In the genomic region with DNA sequence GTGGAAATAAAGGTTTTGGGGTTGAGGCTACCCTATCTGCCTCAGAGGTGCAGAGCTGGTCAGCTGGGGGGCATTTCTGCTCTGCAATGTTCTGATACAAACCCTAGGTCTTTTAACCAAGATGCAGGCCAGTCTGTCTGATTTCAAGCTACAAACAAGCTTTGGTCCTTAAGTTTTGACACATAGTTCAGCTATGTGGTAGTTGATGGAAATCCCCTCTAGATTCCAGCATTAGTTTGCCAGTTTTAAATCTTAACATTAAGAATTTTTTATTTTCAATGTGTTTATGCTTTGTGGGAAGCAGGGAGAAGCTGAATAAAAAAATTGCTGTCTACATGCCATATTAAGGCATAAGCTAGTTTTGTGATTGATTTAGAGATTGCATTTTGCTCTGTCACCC, we compare ENCODE assay signal across 17 cellular contexts.
A peak's percentile ranks its signal among the peaks of the same experiment; 100 is the strongest.
DNase-seq lines count a peak whose midpoint lies in the region; ATAC-seq and TF ChIP-seq lines count a peak whose summit lies in the region.
"Had no signal": no experiment of that assay in that cellular context is flagged by ENCODE, and none has a peak within 500 bp of the region (broad histone marks: within the 10 kb centered on the region; RNA-seq: fewer than 3 reads in every experiment).

No MANE protein-coding gene starts in this region.

- no peaks in the 10 kb centered on the region for H3K4me1 ChIP-seq in endodermal cell (ENCODE audit: control insufficient read depth, insufficient read depth, low read length)
- H3K4me1 ChIP-seq: HAP-1 had no signal

- H3K9me3 Mint-ChIP-seq in HFFc6 (peaks cover 81% of the 10 kb centered on the region), endodermal cell (no peaks in the 10 kb centered on the region)
- H3K9me3 Mint-ChIP-seq: CD14-positive monocyte; CD8-positive, alpha-beta T cell had no signal

- TF ChIP-seq CTCF in HFFc6 (IDR thresholded peaks at IDR 0.05), result no peak
- TF ChIP-seq CTCF in endodermal cell (conservative IDR thresholded peaks at IDR 0.05), result no peak

- no peak overlapping the region for H3K9ac ChIP-seq in endodermal cell (ENCODE audit: extremely low read depth, low read length, poor library complexity, severe bottlenecking)
- H3K9ac ChIP-seq: GM23248 had no signal

- no peaks in the 10 kb centered on the region for H3K9me3 ChIP-seq in endodermal cell (ENCODE audit: control insufficient read depth, low read length)
- H3K9me3 ChIP-seq: A549, HAP-1 had no signal

- H3K4me3 Mint-ChIP-seq in HFFc6, result peak overlapping the region; percentile 57; the same call in 1 of the 2 replicates
- H3K4me3 Mint-ChIP-seq in endodermal cell, result no peak overlapping the region
- H3K4me3 Mint-ChIP-seq: CD14-positive monocyte; CD8-positive, alpha-beta T cell had no signal

- no peaks in the 10 kb centered on the region for H3K36me3 ChIP-seq in endodermal cell (ENCODE audit: control insufficient read depth, insufficient read depth, low read length)
- H3K36me3 ChIP-seq: HAP-1 had no signal

- DNase-seq in HFFc6 (no peak), endodermal cell (no peak), iris pigment epithelial cell (ENCODE audit: low read depth) (peak; percentile 69), HuH-7 (ENCODE audit: low spot score) (no peak), posterior vena cava (ENCODE audit: low spot score) (no peak)
- no peak for DNase-seq in stimulated activated CD4-positive, alpha-beta T cell treated with anti-CD3 and anti-CD28 coated beads, Interleukin-2, amount 100 ng/mL, for 48 hours
- DNase-seq: CD8-positive, alpha-beta T cell; COR-L47; DND-41; GF-D8; GM23248; KBM-7 had no signal

- H3K4me1 Mint-ChIP-seq in HFFc6 (ENCODE audit: low read depth), result peaks cover 73% of the 10 kb centered on the region
- no peaks in the 10 kb centered on the region for H3K4me1 Mint-ChIP-seq in endodermal cell
- H3K4me1 Mint-ChIP-seq: CD14-positive monocyte had no signal

- H3K4me3 ChIP-seq in endodermal cell (ENCODE audit: low read length), result no peak overlapping the region
- H3K4me3 ChIP-seq: A549, GM23248, HAP-1 had no signal

- peaks cover 81% of the 10 kb centered on the region for H3K27me3 Mint-ChIP-seq in HFFc6 (ENCODE audit: insufficient read depth)
- H3K27me3 Mint-ChIP-seq in endodermal cell (ENCODE audit: insufficient read depth), result no peaks in the 10 kb centered on the region

- intact Hi-C loops in posterior vena cava (cut with DNase I), result no loop called here

- peak overlapping the region; percentile 57 for H3K27ac Mint-ChIP-seq in HFFc6
- H3K27ac Mint-ChIP-seq in endodermal cell, result peak overlapping the region; percentile 46
- H3K27ac Mint-ChIP-seq: CD14-positive monocyte; CD8-positive, alpha-beta T cell had no signal

- no peaks in the 10 kb centered on the region for H3K27me3 ChIP-seq in endodermal cell (ENCODE audit: control insufficient read depth, insufficient read depth, low read length, poor library complexity, severe bottlenecking)

- no peak overlapping the region for H3K27ac ChIP-seq in endodermal cell (ENCODE audit: low read depth, low read length)
- H3K27ac ChIP-seq: A549, GM23248, HL-60 had no signal

- peak; percentile 45 for ATAC-seq in GM18868 (IDR thresholded peaks at IDR 0.05; ENCODE audit: unreplicated experiment)
- ATAC-seq: A549; CD8-positive, alpha-beta T cell had no signal

- H3K36me3 Mint-ChIP-seq in HFFc6 (ENCODE audit: low read depth) (peaks cover 84% of the 10 kb centered on the region), endodermal cell (ENCODE audit: low read depth) (no peaks in the 10 kb centered on the region)
- H3K36me3 Mint-ChIP-seq: CD14-positive monocyte had no signal
